ENCODE assay signal across 10 cellular contexts in the genomic region with DNA sequence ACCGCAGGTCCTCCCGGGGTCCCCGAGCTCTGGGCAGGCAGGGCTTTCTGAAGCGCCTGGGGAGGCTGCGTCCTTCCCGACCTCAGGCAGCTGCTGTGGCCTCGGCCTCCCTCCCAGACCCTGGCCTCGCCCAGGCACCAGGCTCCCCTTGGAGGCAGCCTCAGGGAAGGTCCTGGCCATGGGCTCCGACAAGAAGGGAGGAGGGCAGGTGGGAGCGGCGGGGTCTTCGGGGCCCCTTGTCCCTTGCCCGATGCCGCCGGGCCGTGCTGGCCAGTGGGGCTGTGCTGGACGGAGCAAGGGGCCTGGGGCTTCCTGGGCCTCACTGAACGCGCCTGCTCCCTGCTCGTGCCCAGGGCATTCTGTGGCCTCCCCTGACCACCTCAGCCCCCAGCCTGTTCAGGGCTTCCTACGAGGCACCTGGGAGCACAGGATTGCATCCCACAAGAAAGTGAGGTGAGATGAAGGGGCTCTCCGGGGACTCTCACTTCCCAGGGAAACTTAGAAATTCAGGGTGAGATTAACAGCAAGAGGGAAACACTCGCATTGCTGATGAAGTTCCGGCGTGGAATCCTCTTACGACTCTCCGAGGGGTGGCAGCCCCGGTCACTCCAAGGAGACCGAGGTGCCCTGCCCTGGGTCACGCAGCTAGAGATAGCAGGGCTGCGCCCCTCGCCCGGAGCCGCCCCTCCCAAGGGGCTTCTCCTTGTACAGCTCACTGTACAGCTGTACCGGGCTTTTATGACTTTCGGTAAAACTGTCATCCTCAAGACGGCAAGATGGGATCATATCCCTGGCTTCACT. TPM values are rescaled to one million over a fixed set of nuclear protein-coding genes. Genes with fewer than 3 reads are reported as not detected.
DNase-seq lines count a peak whose midpoint lies in the region; ATAC-seq and TF ChIP-seq lines count a peak whose summit lies in the region.
"Had no signal": no experiment of that assay in that cellular context is flagged by ENCODE, and none has a peak within 500 bp of the region (broad histone marks: within the 10 kb centered on the region; RNA-seq: fewer than 3 reads in every experiment).

No MANE protein-coding gene starts in this region.

- no peaks in the 10 kb centered on the region for H3F3A ChIP-seq in DOHH2 (ENCODE audit: control insufficient read depth, insufficient read depth)

- ATAC-seq in left cardiac atrium (peak; percentile 25 to 29), sciatic nerve (peak; percentile 39), HG02840 (IDR thresholded peaks at IDR 0.05; ENCODE audit: low FRiP score, unreplicated experiment) (no peak)

- H3K36me3 ChIP-seq in DOHH2 (ENCODE audit: control insufficient read depth, low read length) (no peaks in the 10 kb centered on the region), adipocyte (ENCODE audit: control insufficient read depth, insufficient read depth, low read length, severe bottlenecking) (no peaks in the 10 kb centered on the region)

- H3K4me1 ChIP-seq in DOHH2 (ENCODE audit: control insufficient read depth, low read length) = peaks cover 4% of the 10 kb centered on the region; the same call in 1 of the 2 replicates
- peaks cover 10% of the 10 kb centered on the region for H3K4me1 ChIP-seq in adipocyte (ENCODE audit: control insufficient read depth, insufficient read depth, low read length)

- DNase-seq in adipocyte (ENCODE audit: low read depth) (no peak), left cardiac atrium (no peak), sciatic nerve (ENCODE audit: low spot score) (no peak), KBM-7 (no peak), AML-193 (lab: John Stamatoyannopoulos, UW) (no peak)
- DNase-seq in activated T-cell treated with anti-CD3 and anti-CD28 coated beads, Interleukin-2, amount 50 U/mL, for 24 hours = no peak

- H3K9ac ChIP-seq in adipocyte (ENCODE audit: low read length) = peak overlapping the region; percentile 60

- in situ Hi-C loops in KBM-7 (cut with MboI; ENCODE audit: low pct_unique_long_range_greater_than_20kb, low sequenced_read_pairs) = no loop called here

- no peaks in the 10 kb centered on the region for H3K9me3 ChIP-seq in DOHH2 (ENCODE audit: control insufficient read depth, insufficient read depth, low read length)
- H3K9me3 ChIP-seq in adipocyte (ENCODE audit: control insufficient read depth, low read length) = no peaks in the 10 kb centered on the region

- H3K79me2 ChIP-seq in DOHH2 (ENCODE audit: control insufficient read depth, low read length) = no peaks in the 10 kb centered on the region

- H3K27ac ChIP-seq in DOHH2 (ENCODE audit: low read depth, low read length) = no peak overlapping the region

- TF ChIP-seq CTCF in DOHH2 (IDR thresholded peaks at IDR 0.05; ENCODE audit: low read depth, low read length, poor library complexity, severe bottlenecking) = no peak

- H3K4me3 ChIP-seq in DOHH2 (ENCODE audit: low read length) (no peak overlapping the region), adipocyte (ENCODE audit: low read length) (peak overlapping the region; percentile 74)

- no peaks in the 10 kb centered on the region for H3K9me3 Mint-ChIP-seq in activated T-cell treated with anti-CD3 and anti-CD28 coated beads, Interleukin-2, amount 50 U/mL, for 24 hours
- H3K9me3 Mint-ChIP-seq: memory B cell; T-helper 1 cell treated with Interleukin-12 subunit alpha and Interleukin-12 subunit beta and Interleukin-4 antibody, amounts not matched to agents 30 μg/mL and 1 μg/mL, for 36 hours had no signal

- no peaks in the 10 kb centered on the region for H4K20me1 ChIP-seq in DOHH2 (ENCODE audit: control insufficient read depth, insufficient read depth, low read depth, low read length)

- H3K4me2 ChIP-seq in DOHH2 (ENCODE audit: low read length) = peak overlapping the region; percentile 30; the same call in 1 of the 2 replicates

- H3K27ac Mint-ChIP-seq in activated T-cell treated with anti-CD3 and anti-CD28 coated beads, Interleukin-2, amount 50 U/mL, for 24 hours = no peak overlapping the region
- H3K27ac Mint-ChIP-seq: memory B cell; T-helper 1 cell treated with Interleukin-12 subunit alpha and Interleukin-12 subunit beta and Interleukin-4 antibody, amounts not matched to agents 30 μg/mL and 1 μg/mL, for 36 hours had no signal

- H3K4me3 Mint-ChIP-seq in activated T-cell treated with anti-CD3 and anti-CD28 coated beads, Interleukin-2, amount 50 U/mL, for 24 hours = no peak overlapping the region
- H3K4me3 Mint-ChIP-seq: T-helper 1 cell treated with Interleukin-12 subunit alpha and Interleukin-12 subunit beta and Interleukin-4 antibody, amounts not matched to agents 30 μg/mL and 1 μg/mL, for 36 hours had no signal

- H3K36me3 Mint-ChIP-seq in activated T-cell treated with anti-CD3 and anti-CD28 coated beads, Interleukin-2, amount 50 U/mL, for 24 hours (ENCODE audit: low read depth) = no peaks in the 10 kb centered on the region
- H3K36me3 Mint-ChIP-seq: memory B cell had no signal

- H3K27me3 ChIP-seq in DOHH2 (ENCODE audit: control insufficient read depth, low read length) (peaks cover 30% of the 10 kb centered on the region), adipocyte (replicated peaks; ENCODE audit: control insufficient read depth, insufficient read depth, low read length) (peaks cover 17% of the 10 kb centered on the region)

- H3K9me2 ChIP-seq in DOHH2 (replicated peaks; ENCODE audit: control insufficient read depth, low read length) = no peaks in the 10 kb centered on the region

- intact Hi-C loops in left cardiac atrium (cut with DNase I) (no loop called here), sciatic nerve (cut with DNase I) (no loop called here)

- peaks cover 38% of the 10 kb centered on the region for H3K27me3 Mint-ChIP-seq in activated T-cell treated with anti-CD3 and anti-CD28 coated beads, Interleukin-2, amount 50 U/mL, for 24 hours

- peaks cover 3% of the 10 kb centered on the region for H3K4me1 Mint-ChIP-seq in activated T-cell treated with anti-CD3 and anti-CD28 coated beads, Interleukin-2, amount 50 U/mL, for 24 hours (ENCODE audit: low read depth)
- H3K4me1 Mint-ChIP-seq: memory B cell had no signal

RNA-seq across cellular contexts. Expression of a gene that starts 0.8 kb away (rescaled TPM):
- total RNA-seq in left cardiac atrium = under 1 TPM; 0.39 to 0.41 TPM
- 0.67 TPM for total RNA-seq in sciatic nerve

RNA-seq across cellular contexts. Expression of a gene that starts 36.5 kb away (rescaled TPM):
- total RNA-seq in left cardiac atrium = 1 to 10 TPM; 5.5 to 6.6 TPM
- 11.8 TPM for total RNA-seq in sciatic nerve

RNA-seq across cellular contexts. Expression of a gene that starts 38.9 kb away (rescaled TPM):
- total RNA-seq in left cardiac atrium (1 to 10 TPM; 4.6 to 5.3 TPM), sciatic nerve (11.1 TPM)
